ENCODE assay signal across 9 cellular contexts in the genomic region with DNA sequence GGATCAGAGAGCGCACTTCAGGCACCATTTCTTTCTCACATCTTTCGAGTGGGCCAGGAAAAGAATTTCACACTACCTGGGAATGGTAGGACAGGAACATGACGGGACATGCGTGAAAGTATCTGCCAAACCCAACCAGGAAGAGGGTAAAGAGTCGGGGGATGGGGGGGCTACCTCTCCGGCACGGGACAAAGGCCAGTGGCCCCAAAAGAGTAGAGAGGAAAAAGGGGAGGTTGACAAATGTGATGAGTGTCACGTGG. TPM values are rescaled to one million over a fixed set of nuclear protein-coding genes. Genes with fewer than 3 reads are reported as not detected.
DNase-seq lines count a peak whose midpoint lies in the region; ATAC-seq and TF ChIP-seq lines count a peak whose summit lies in the region.
"Had no signal": no experiment of that assay in that cellular context is flagged by ENCODE, and none has a peak within 500 bp of the region (broad histone marks: within the 10 kb centered on the region; RNA-seq: fewer than 3 reads in every experiment).

No MANE protein-coding gene starts in this region.

- H3K36me3 ChIP-seq in mammary epithelial cell (ENCODE audit: insufficient read depth, low read length) (no peaks in the 10 kb centered on the region), muscle layer of colon (ENCODE audit: insufficient read depth, low read length) (no peaks in the 10 kb centered on the region), upper lobe of left lung (no peaks in the 10 kb centered on the region)

- intact Hi-C loops in mammary epithelial cell (cut with micrococcal nuclease): no loop called here

- TF ChIP-seq CTCF in mammary epithelial cell (conservative IDR thresholded peaks at IDR 0.05 in 1 of 2, IDR thresholded peaks at IDR 0.05 in 1 of 2; ENCODE audit: extremely low read depth in 1 of 2, insufficient read depth in 1 of 2, low read depth in 1 of 2, low read length in 2 of 2) (no peak), upper lobe of left lung (IDR thresholded peaks at IDR 0.05) (no peak)

- TF ChIP-seq EP300 in upper lobe of left lung (IDR thresholded peaks at IDR 0.05): no peak

- CTCF ChIA-PET in mammary epithelial cell (lab: Charles Lee; ENCODE audit: low non-redundant PET): no interaction called here

- no peak for TF ChIP-seq POLR2A in upper lobe of left lung (IDR thresholded peaks at IDR 0.05)

- no peak for ATAC-seq in upper lobe of left lung (ENCODE audit: low FRiP score in 2 of 2)
- ATAC-seq in HG03108 (IDR thresholded peaks at IDR 0.05; ENCODE audit: unreplicated experiment): no peak
- ATAC-seq in GM21717 (IDR thresholded peaks at IDR 0.05; ENCODE audit: unreplicated experiment): no peak

- H3K79me2 ChIP-seq in mammary epithelial cell (ENCODE audit: insufficient read depth, low read length): no peaks in the 10 kb centered on the region

- DNase-seq in activated naive CD8-positive, alpha-beta T cell treated with anti-CD3 and anti-CD28 coated beads for 36 hours: no peak
- DNase-seq in mammary epithelial cell (no peak), upper lobe of left lung (no peak), mesenteric fat pad (ENCODE audit: low spot score) (no peak)

- H3K4me1 Mint-ChIP-seq in activated naive CD8-positive, alpha-beta T cell (ENCODE audit: low read depth): peaks cover 12% of the 10 kb centered on the region
- H3K4me1 Mint-ChIP-seq in activated naive CD8-positive, alpha-beta T cell treated with anti-CD3 and anti-CD28 coated beads for 36 hours: peaks cover 6% of the 10 kb centered on the region

- in situ Hi-C loops in mammary epithelial cell (cut with MboI; ENCODE audit: low sequenced_read_pairs in 2 of 2): loop anchor here in 1 of 2 donors (25.0 kb wide), 1 partner anchor 167 kb away; no protein-coding TSS in a partner anchor

- 49% methylated on average over 7 of the region's 8 CpGs for WGBS in mammary epithelial cell (ENCODE audit: low coverage, missing lambda C conversion rate)
- 46 to 52% methylated on average over 8 of the region's 8 CpGs for WGBS in upper lobe of left lung, 2 donors

- H3K4me3 ChIP-seq in mammary epithelial cell (replicated peaks in 1 of 3; ENCODE audit: insufficient read depth in 1 of 3, low read depth in 2 of 3, low read length in 3 of 3): no peak overlapping the region
- H3K4me3 ChIP-seq in muscle layer of colon (ENCODE audit: low read depth in 1 of 2, low read length in 2 of 2): peak overlapping the region; percentile 18 to 71
- peak overlapping the region in 3 of 4 donors; percentile 58 to 70 (median 65) for H3K4me3 ChIP-seq in upper lobe of left lung

- H3K36me3 Mint-ChIP-seq in activated naive CD8-positive, alpha-beta T cell: no peaks in the 10 kb centered on the region
- no peaks in the 10 kb centered on the region for H3K36me3 Mint-ChIP-seq in activated naive CD8-positive, alpha-beta T cell treated with anti-CD3 and anti-CD28 coated beads for 36 hours

- no peak overlapping the region for H3K9ac ChIP-seq in mammary epithelial cell (ENCODE audit: insufficient read depth, low read length)
- peak overlapping the region; percentile 75 for H3K9ac ChIP-seq in muscle layer of colon (ENCODE audit: low read length)

- H4K20me1 ChIP-seq in mammary epithelial cell (ENCODE audit: insufficient read depth, low read length): no peaks in the 10 kb centered on the region

- H3K4me3 Mint-ChIP-seq in activated naive CD8-positive, alpha-beta T cell: peak overlapping the region; percentile 70
- H3K4me3 Mint-ChIP-seq in activated naive CD8-positive, alpha-beta T cell treated with anti-CD3 and anti-CD28 coated beads for 36 hours: no peak overlapping the region

- H3K27me3 ChIP-seq in mammary epithelial cell (ENCODE audit: insufficient read depth, low read length): no peaks in the 10 kb centered on the region
- no peaks in the 10 kb centered on the region for H3K27me3 ChIP-seq in muscle layer of colon (ENCODE audit: control insufficient read depth in 1 of 2, insufficient read depth in 2 of 2, low read length in 2 of 2)
- H3K27me3 ChIP-seq in upper lobe of left lung: no peaks in the 10 kb centered on the region

- dilution Hi-C loops in mammary epithelial cell (cut with HindIII; ENCODE audit: low sequenced_read_pairs): no loop called here

- H3K27ac Mint-ChIP-seq in activated naive CD8-positive, alpha-beta T cell: no peak overlapping the region
- H3K27ac Mint-ChIP-seq in activated naive CD8-positive, alpha-beta T cell treated with anti-CD3 and anti-CD28 coated beads for 36 hours: no peak overlapping the region
- H3K27ac Mint-ChIP-seq: T-helper 2 cell treated with Interferon-gamma antibody and Interleukin-4, amounts not matched to agents 5 μg/mL and 100 μg/mL, for 36 hours had no signal

- peak overlapping the region; percentile 73 for H2AFZ ChIP-seq in mammary epithelial cell (ENCODE audit: low read depth, low read length)

- H3K27me3 Mint-ChIP-seq in activated naive CD8-positive, alpha-beta T cell: peaks cover 49% of the 10 kb centered on the region
- peaks cover 71% of the 10 kb centered on the region for H3K27me3 Mint-ChIP-seq in activated naive CD8-positive, alpha-beta T cell treated with anti-CD3 and anti-CD28 coated beads for 36 hours

- BruUV-seq in mammary epithelial cell (replicated peaks; lab: Mats Ljungman, UMichigan): no TSS peak

- H3K4me1 ChIP-seq in mammary epithelial cell (ENCODE audit: insufficient read depth, low read length): peaks cover 21% of the 10 kb centered on the region
- peaks cover 7% of the 10 kb centered on the region for H3K4me1 ChIP-seq in muscle layer of colon (ENCODE audit: insufficient read depth, low read length)
- H3K4me1 ChIP-seq in upper lobe of left lung: peaks cover 14 to 24% (median 17%) of the 10 kb centered on the region in 4 donors

- peak overlapping the region; percentile 92 for H3K4me2 ChIP-seq in mammary epithelial cell (ENCODE audit: insufficient read depth, low read depth, low read length)

- no peaks in the 10 kb centered on the region for H3K9me3 ChIP-seq in mammary epithelial cell (replicated peaks; ENCODE audit: insufficient read depth, low read length)
- H3K9me3 ChIP-seq in muscle layer of colon (ENCODE audit: low read length): no peaks in the 10 kb centered on the region
- no peaks in the 10 kb centered on the region for H3K9me3 ChIP-seq in upper lobe of left lung

- no peaks in the 10 kb centered on the region for H3K9me3 Mint-ChIP-seq in activated naive CD8-positive, alpha-beta T cell (ENCODE audit: low read depth)
- no peaks in the 10 kb centered on the region for H3K9me3 Mint-ChIP-seq in activated naive CD8-positive, alpha-beta T cell treated with anti-CD3 and anti-CD28 coated beads for 36 hours
- H3K9me3 Mint-ChIP-seq: T-helper 2 cell treated with Interferon-gamma antibody and Interleukin-4, amounts not matched to agents 5 μg/mL and 100 μg/mL, for 36 hours had no signal

- H3K27ac ChIP-seq in mammary epithelial cell (ENCODE audit: insufficient read depth, low read depth, low read length) (no peak overlapping the region), muscle layer of colon (ENCODE audit: low read depth, low read length) (peak overlapping the region; percentile 77), upper lobe of left lung (peak overlapping the region in 3 of 4 donors; percentile 34 to 81 (median 68))

RNA-seq across cellular contexts. Expression of gene BEND7, which starts 0.8 kb away (rescaled TPM):
- not detected for total RNA-seq in activated naive CD8-positive, alpha-beta T cell treated with anti-CD3 and anti-CD28 coated beads for 36 hours
- total RNA-seq in mammary epithelial cell (1 to 10 TPM; 6.0 to 8.0 TPM), upper lobe of left lung (10 to 100 TPM; 12.4 to 57.6 (median 26.4) TPM), mesenteric fat pad (26.8 TPM)
- 1.4 TPM for polyA plus RNA-seq in mammary epithelial cell
- 1.4 TPM for polyA minus RNA-seq in mammary epithelial cell

RNA-seq across cellular contexts. Expression of gene PRPF18, which starts 57.1 kb away (rescaled TPM):
- total RNA-seq in activated naive CD8-positive, alpha-beta T cell treated with anti-CD3 and anti-CD28 coated beads for 36 hours: 10 to 100 TPM; 22.5 to 22.9 TPM
- total RNA-seq in mammary epithelial cell (10 to 100 TPM; 22.4 to 23.0 TPM), upper lobe of left lung (10 to 100 TPM; 14.4 to 50.3 (median 22.3) TPM), mesenteric fat pad (18.6 TPM)
- 11.4 TPM for polyA plus RNA-seq in mammary epithelial cell
- polyA minus RNA-seq in mammary epithelial cell: 1.7 TPM

Comparison
In these comparisons a context has a peak if more than half of its experiments do, and no peak if none do; other contexts are left out.
1. H3K4me3 ChIP-seq: peak in muscle layer of colon (2 of 2) and upper lobe of left lung (3 of 4); none in mammary epithelial cell (0 of 3).
2. RNA of gene BEND7, which starts 0.8 kb away (total RNA-seq): 12.4 to 57.6 TPM in upper lobe of left lung, 26.8 TPM in mesenteric fat pad (single experiment) and 6.0 to 8.0 TPM in mammary epithelial cell; not detected in activated naive CD8-positive, alpha-beta T cell treated with anti-CD3 and anti-CD28 coated beads for 36 hours; every median in the first group is over 4 times any median in the second.